ENCODE assay signal across 28 cellular contexts in genomic region chr7:2360791-2361190, GRCh38. TPM values are rescaled to one million over a fixed set of nuclear protein-coding genes. Genes with fewer than 3 reads are reported as not detected.
DNase-seq lines count a peak whose midpoint lies in the region; ATAC-seq, FAIRE-seq and TF ChIP-seq lines count a peak whose summit lies in the region.
"Had no signal": no experiment of that assay in that cellular context is flagged by ENCODE, and none has a peak within 500 bp of the region (broad histone marks: within the 10 kb centered on the region; RNA-seq: fewer than 3 reads in every experiment).

No MANE protein-coding gene starts in this region.

- intact Hi-C loops in HepG2 (cut with micrococcal nuclease; ENCODE audit: unreplicated experiment): loop anchor here (5.0 kb wide), 1 partner anchor 37 kb away; no protein-coding TSS in a partner anchor

- H4K20me1 ChIP-seq in HepG2 (ENCODE audit: insufficient read depth, low read length): peaks cover 47% of the 10 kb centered on the region

- H3K9me3 ChIP-seq in SK-N-MC (ENCODE audit: low read depth, low read length): no peaks in the 10 kb centered on the region
- H3K9me3 ChIP-seq in HepG2 (ENCODE audit: low read length): no peaks in the 10 kb centered on the region
- peaks cover 4% of the 10 kb centered on the region for H3K9me3 ChIP-seq in trophoblast cell (ENCODE audit: insufficient read depth, low read depth, low read length)
- H3K9me3 ChIP-seq: colonic mucosa, ovary, right atrium auricular region, thyroid gland had no signal

- TF ChIP-seq CTCF in nephron (IDR thresholded peaks at IDR 0.05; ENCODE audit: unreplicated experiment in 3 of 3): no peak
- no peak for TF ChIP-seq CTCF in HepG2 (CRISPR knock-in tag; IDR thresholded peaks at IDR 0.05)

- peaks cover 92% of the 10 kb centered on the region for H3K36me3 ChIP-seq in SK-N-MC (ENCODE audit: insufficient read depth, low read length)
- H3K36me3 ChIP-seq in HepG2 (replicated peaks in 1 of 2; ENCODE audit: control insufficient read depth in 1 of 2, insufficient read depth in 2 of 2, low read length in 2 of 2): peaks cover 31 to 78% of the 10 kb centered on the region in 2 experiments
- H3K36me3 ChIP-seq in trophoblast cell (ENCODE audit: control insufficient read depth in 1 of 2, insufficient read depth in 2 of 2, low read length in 2 of 2): peaks cover 54 to 57% of the 10 kb centered on the region in 2 experiments
- H3K36me3 ChIP-seq: ovary had no signal

- no peak for TF ChIP-seq POLR2A in HepG2 (IDR thresholded peaks at IDR 0.05; ENCODE audit: insufficient read depth in 1 of 2, low read depth in 2 of 2, low read length in 2 of 2)

- H3K4me3 ChIP-seq in SK-N-MC: no peak overlapping the region
- H3K4me3 ChIP-seq in HepG2 (replicated peaks in 1 of 3; ENCODE audit: insufficient read depth in 1 of 3, low read depth in 2 of 3, low read length in 3 of 3): no peak overlapping the region
- no peak overlapping the region for H3K4me3 ChIP-seq in trophoblast cell (ENCODE audit: low read depth, low read length)
- H3K4me3 ChIP-seq: colonic mucosa, lung, ovary, right atrium auricular region, thyroid gland had no signal

- H4K8ac ChIP-seq in trophoblast cell (ENCODE audit: low read depth, low read length): no peak overlapping the region

- no peak overlapping the region for H3K18ac ChIP-seq in trophoblast cell (ENCODE audit: low read length)

- H3K27me3 ChIP-seq in HepG2 (ENCODE audit: control insufficient read depth in 1 of 2, insufficient read depth in 2 of 2, low read length in 2 of 2) (no peaks in the 10 kb centered on the region; a peak in 1 of 5 replicates), trophoblast cell (ENCODE audit: insufficient read depth, low read length) (no peaks in the 10 kb centered on the region)
- H3K27me3 ChIP-seq: colonic mucosa, ovary, right atrium auricular region, thyroid gland had no signal

- H3K14ac ChIP-seq in trophoblast cell (ENCODE audit: low read length): no peak overlapping the region

- H3K27me3 Mint-ChIP-seq in activated T-cell treated with anti-CD3 and anti-CD28 coated beads, Interleukin-2, amount 50 U/mL, for 24 hours: no peaks in the 10 kb centered on the region
- H3K27me3 Mint-ChIP-seq in nephron (ENCODE audit: low read depth): no peaks in the 10 kb centered on the region
- H3K27me3 Mint-ChIP-seq: activated CD8-positive, alpha-beta T cell treated with anti-CD3 and anti-CD28 coated beads for 36 hours had no signal

- ATAC-seq in esophagus mucosa (peak; percentile 65), HepG2 (no peak)
- ATAC-seq: activated CD4-positive, CD25-positive, alpha-beta regulatory T cell treated with anti-CD3 and anti-CD28 coated beads, Interleukin-2, amount 50 U/mL, for 24 hours; activated CD8-positive, alpha-beta T cell treated with anti-CD3 and anti-CD28 coated beads for 36 hours; HCT116; stimulated activated naive CD8-positive, alpha-beta T cell treated with anti-CD3 and anti-CD28 coated beads, Interleukin-15, Interleukin-2, amounts not matched to agents 100 U/mL and 50 U/mL, for 24 hours had no signal

- no peaks in the 10 kb centered on the region for H3K9me3 Mint-ChIP-seq in activated T-cell treated with anti-CD3 and anti-CD28 coated beads, Interleukin-2, amount 50 U/mL, for 24 hours
- no peaks in the 10 kb centered on the region for H3K9me3 Mint-ChIP-seq in nephron
- H3K9me3 Mint-ChIP-seq: activated CD8-positive, alpha-beta T cell treated with anti-CD3 and anti-CD28 coated beads for 36 hours; activated naive CD4-positive, alpha-beta T cell treated with anti-CD3 and anti-CD28 coated beads for 36 hours had no signal

- no peak overlapping the region for H4K91ac ChIP-seq in trophoblast cell (ENCODE audit: low read depth, low read length)

- FAIRE-seq in HepG2 (lab: Jason Lieb, UNC): no peak
- FAIRE-seq: endometrium had no signal

- no peak overlapping the region for H2BK12ac ChIP-seq in trophoblast cell (ENCODE audit: low read length)

- no peak for TF ChIP-seq EP300 in HepG2 (IDR thresholded peaks at IDR 0.05; ENCODE audit: low read depth in 2 of 2, low read length in 2 of 2)
- TF ChIP-seq EP300 in HepG2 (CRISPR knock-in tag; IDR thresholded peaks at IDR 0.05; ENCODE audit: borderline replicate concordance): no peak

- WGBS in HepG2 (ENCODE audit: low lambda C conversion rate): 84% methylated on average over 6 of the region's 6 CpGs
- no CpG with 5 or more reads among the region's 6 CpGs for WGBS in trophoblast cell (ENCODE audit: extremely low coverage, insufficient coverage, insufficient read length)

- no peak overlapping the region for H3K4me3 Mint-ChIP-seq in activated T-cell treated with anti-CD3 and anti-CD28 coated beads, Interleukin-2, amount 50 U/mL, for 24 hours
- H3K4me3 Mint-ChIP-seq in nephron: no peak overlapping the region
- H3K4me3 Mint-ChIP-seq: activated CD8-positive, alpha-beta T cell treated with anti-CD3 and anti-CD28 coated beads for 36 hours; activated naive CD4-positive, alpha-beta T cell treated with anti-CD3 and anti-CD28 coated beads for 36 hours had no signal

- no peaks in the 10 kb centered on the region for H3K79me1 ChIP-seq in trophoblast cell (ENCODE audit: low read length)

- H3K23ac ChIP-seq in trophoblast cell (ENCODE audit: low read length): no peak overlapping the region

- POLR2A ChIA-PET in HepG2 (lab: Yijun Ruan, JAX): interaction anchor here (1.1 kb wide), 1 partner anchor 23 kb away, joined by 3 read pairs; no protein-coding TSS in a partner anchor

- no peak overlapping the region for H3K4ac ChIP-seq in trophoblast cell (ENCODE audit: low read depth, low read length)

- no peak overlapping the region for H2AK5ac ChIP-seq in trophoblast cell (ENCODE audit: low read length)

- in situ Hi-C loops in G401 (cut with HindIII; ENCODE audit: low sequenced_read_pairs) (no loop called here), HepG2 (cut with HindIII; ENCODE audit: extremely low pct_ligation_motif_present, low pct_unique_long_range_greater_than_20kb) (no loop called here)

- TF ChIP-seq RAD21 in HepG2 (CRISPR knock-in tag; IDR thresholded peaks at IDR 0.05): no peak

- no peak overlapping the region for H4K12ac ChIP-seq in trophoblast cell (ENCODE audit: low read depth, low read length)

- peaks cover 97% of the 10 kb centered on the region for H3K36me3 Mint-ChIP-seq in activated T-cell treated with anti-CD3 and anti-CD28 coated beads, Interleukin-2, amount 50 U/mL, for 24 hours (ENCODE audit: low read depth)
- peaks cover 57% of the 10 kb centered on the region for H3K36me3 Mint-ChIP-seq in nephron (ENCODE audit: low read depth)

- no peak for DNase-seq in activated T-cell treated with anti-CD3 and anti-CD28 coated beads, Interleukin-2, amount 50 U/mL, for 24 hours
- DNase-seq in activated T-cell treated with anti-CD3 and anti-CD28 coated beads, Interleukin-2, amount 50 U/mL, for 1 hour: no peak
- DNase-seq in SK-N-MC (ENCODE audit: low read depth, low spot score) (no peak), G401 (ENCODE audit: low spot score) (no peak), HepG2 (ENCODE audit: low spot score) (no peak), trophoblast cell (no peak)
- DNase-seq: activated CD8-positive, alpha-beta T cell treated with anti-CD3 and anti-CD28 coated beads for 36 hours; activated naive CD4-positive, alpha-beta T cell treated with anti-CD3 and anti-CD28 coated beads for 36 hours; AML-193; colonic mucosa; foreskin fibroblast; hypothalamus; KG1; NCI-H1694 treated with DMSO at 0.1 percent for 48 hours; NCI-H526; ovary; stimulated activated CD4-positive, alpha-beta T cell treated with anti-CD3 and anti-CD28 coated beads, Interleukin-12 subunit alpha, Interleukin-12 subunit beta, amount 100 ng/mL, for 4 hours; stimulated activated CD4-positive, alpha-beta T cell treated with anti-CD3 and anti-CD28 coated beads, Interleukin-4, amount 100 ng/mL, for 4 hours; stimulated activated naive CD8-positive, alpha-beta T cell treated with anti-CD3 and anti-CD28 coated beads, Interleukin-15, Interleukin-2, amounts not matched to agents 100 U/mL and 50 U/mL, for 24 hours; thyroid gland had no signal

- H2AFZ ChIP-seq in HepG2 (ENCODE audit: low read length) (no peak overlapping the region), trophoblast cell (ENCODE audit: insufficient read depth, low read length, poor library complexity) (no peak overlapping the region)

- H3K27ac Mint-ChIP-seq in activated T-cell treated with anti-CD3 and anti-CD28 coated beads, Interleukin-2, amount 50 U/mL, for 24 hours: peak overlapping the region; percentile 26
- H3K27ac Mint-ChIP-seq in nephron: peak overlapping the region; percentile 13 to 70 (median 27)
- H3K27ac Mint-ChIP-seq: activated CD8-positive, alpha-beta T cell treated with anti-CD3 and anti-CD28 coated beads for 36 hours; activated naive CD4-positive, alpha-beta T cell treated with anti-CD3 and anti-CD28 coated beads for 36 hours had no signal

- H3K79me2 ChIP-seq in HepG2 (ENCODE audit: insufficient read depth, low read length) (peaks cover 59% of the 10 kb centered on the region), trophoblast cell (ENCODE audit: control insufficient read depth, insufficient read depth, low read length, poor library complexity) (peaks cover 24% of the 10 kb centered on the region)

- no TSS peak for BruUV-seq in HepG2 (replicated peaks; lab: Mats Ljungman, UMichigan)

- H3K9ac ChIP-seq in SK-N-MC (ENCODE audit: insufficient read length): no peak overlapping the region
- no peak overlapping the region for H3K9ac ChIP-seq in HepG2 (ENCODE audit: insufficient read depth, low read depth, low read length)
- no peak overlapping the region for H3K9ac ChIP-seq in trophoblast cell (ENCODE audit: low read length)

- no peak overlapping the region for H2BK120ac ChIP-seq in trophoblast cell (ENCODE audit: insufficient read depth, low read length, poor library complexity)

- peak overlapping the region; percentile 40; the same call in 1 of the 2 replicates for H3K27ac ChIP-seq in SK-N-MC
- H3K27ac ChIP-seq in HepG2 (ENCODE audit: extremely low read length, insufficient read depth, low read length): no peak overlapping the region
- no peak overlapping the region for H3K27ac ChIP-seq in trophoblast cell (ENCODE audit: low read depth, low read length)
- H3K27ac ChIP-seq: 22Rv1, colonic mucosa, ovary, right atrium auricular region, thyroid gland had no signal

- H3K4me1 Mint-ChIP-seq in activated T-cell treated with anti-CD3 and anti-CD28 coated beads, Interleukin-2, amount 50 U/mL, for 24 hours (ENCODE audit: low read depth): peaks cover 44% of the 10 kb centered on the region
- H3K4me1 Mint-ChIP-seq in nephron: peaks cover 24% of the 10 kb centered on the region

- H3K4me2 ChIP-seq in HepG2 (ENCODE audit: low read depth, low read length) (no peak overlapping the region), trophoblast cell (ENCODE audit: low read length) (no peak overlapping the region)

- peaks cover 43% of the 10 kb centered on the region for H3K4me1 ChIP-seq in HepG2 (ENCODE audit: insufficient read depth, low read length)
- H3K4me1 ChIP-seq in trophoblast cell (ENCODE audit: control insufficient read depth in 1 of 2, insufficient read depth in 2 of 2, low read length in 2 of 2): no peaks in the 10 kb centered on the region

- no peak overlapping the region for H2BK5ac ChIP-seq in trophoblast cell (ENCODE audit: low read depth, low read length, poor library complexity)

- CTCF ChIA-PET in HepG2 (lab: Yijun Ruan, JAX; ENCODE audit: low intra/inter-chr PET ratio, low total read pairs): no interaction called here

RNA-seq across cellular contexts. Expression of gene EIF3B, which starts 6.2 kb away (rescaled TPM):
- total RNA-seq in esophagus mucosa: 119 TPM
- 217 and 294 TPM in 2 replicates for total RNA-seq in G401 (2014; rRNA removed; shearing (Covaris generic))
- 241 and 244 TPM in 2 replicates for total RNA-seq in HepG2 (2016; rRNA removed; fragmentation: Illumina TruSeq; extraction: Trizol)
- 49.6 and 52.0 TPM in 2 replicates for total RNA-seq in HepG2 (2016; cell fraction: cytosol; rRNA removed; fragmentation: Illumina TruSeq; extraction: Trizol; ENCODE audit: low read depth)
- total RNA-seq in HepG2 (2016; cell fraction: insoluble cytoplasmic fraction; rRNA removed; fragmentation: Illumina TruSeq; extraction: Trizol): 219 and 236 TPM in 2 replicates
- total RNA-seq in HepG2 (2016; cell fraction: membrane; rRNA removed; fragmentation: Illumina TruSeq; extraction: Trizol): 63.0 and 67.9 TPM in 2 replicates
- total RNA-seq in HepG2 (2016; cell fraction: nucleus; rRNA removed; fragmentation: Illumina TruSeq; extraction: Trizol): 134 and 151 TPM in 2 replicates
- 91.2 and 92.2 TPM in 2 replicates for polyA plus RNA-seq in HepG2 (2011; rRNA removed)
- 70.3 and 78.7 TPM in 2 replicates for polyA plus RNA-seq in HepG2 (2011; cell fraction: cytosol; rRNA removed)
- polyA plus RNA-seq in HepG2 (2011; cell fraction: nucleus; rRNA removed): 243 and 250 TPM in 2 replicates
- polyA plus RNA-seq in HepG2 (2012): 151 and 176 TPM in 2 replicates
- polyA plus RNA-seq in HepG2 (2016; cell fraction: cytosol; fragmentation: Illumina TruSeq; extraction: Trizol; ENCODE audit: low read depth): 11.2 and 14.3 TPM in 2 replicates
- polyA plus RNA-seq in HepG2 (2016; cell fraction: insoluble cytoplasmic fraction; fragmentation: Illumina TruSeq; extraction: Trizol; ENCODE audit: low read depth): 177 and 198 TPM in 2 replicates
- polyA plus RNA-seq in HepG2 (2016; cell fraction: membrane; fragmentation: Illumina TruSeq; extraction: Trizol; ENCODE audit: low read depth): 27.4 and 32.0 TPM in 2 replicates
- 244 and 264 TPM in 2 replicates for polyA plus RNA-seq in HepG2 (2016; cell fraction: nucleus; fragmentation: Illumina TruSeq; extraction: Trizol; ENCODE audit: insufficient read depth, low read depth)
- 152 and 244 TPM in 2 replicates for polyA minus RNA-seq in HepG2 (2011; rRNA and poly(A)+ RNA removed; ENCODE audit: low replicate concordance)
- 100 and 101 TPM in 2 replicates for polyA minus RNA-seq in HepG2 (2011; cell fraction: cytosol; rRNA and poly(A)+ RNA removed)
- polyA minus RNA-seq in HepG2 (2011; cell fraction: nucleus; rRNA and poly(A)+ RNA removed): 124 and 130 TPM in 2 replicates
- 174 and 182 TPM in 2 replicates for polyA plus RNA-seq in trophoblast cell (2013)

RNA-seq across cellular contexts. Expression of gene CHST12, which starts 42.6 kb away (rescaled TPM):
- total RNA-seq in esophagus mucosa: 4.1 TPM
- 13.5 and 20.7 TPM in 2 replicates for total RNA-seq in G401 (2014; rRNA removed; shearing (Covaris generic))
- 3.7 and 6.4 TPM in 2 replicates for total RNA-seq in HepG2 (2016; rRNA removed; fragmentation: Illumina TruSeq; extraction: Trizol)
- total RNA-seq in HepG2 (2016; cell fraction: cytosol; rRNA removed; fragmentation: Illumina TruSeq; extraction: Trizol; ENCODE audit: low read depth): 1.4 and 1.5 TPM in 2 replicates
- total RNA-seq in HepG2 (2016; cell fraction: insoluble cytoplasmic fraction; rRNA removed; fragmentation: Illumina TruSeq; extraction: Trizol): 3.5 and 6.3 TPM in 2 replicates
- 3.9 and 4.8 TPM in 2 replicates for total RNA-seq in HepG2 (2016; cell fraction: membrane; rRNA removed; fragmentation: Illumina TruSeq; extraction: Trizol)
- 5.8 and 6.9 TPM in 2 replicates for total RNA-seq in HepG2 (2016; cell fraction: nucleus; rRNA removed; fragmentation: Illumina TruSeq; extraction: Trizol)
- polyA plus RNA-seq in HepG2 (2011; rRNA removed): 15.8 and 17.0 TPM in 2 replicates
- polyA plus RNA-seq in HepG2 (2011; cell fraction: cytosol; rRNA removed): 14.4 and 28.9 TPM in 2 replicates
- polyA plus RNA-seq in HepG2 (2011; cell fraction: nucleus; rRNA removed): 16.3 and 21.2 TPM in 2 replicates
- polyA plus RNA-seq in HepG2 (2012): 8.1 and 11.8 TPM in 2 replicates
- 3.3 and 4.7 TPM in 2 replicates for polyA plus RNA-seq in HepG2 (2016; cell fraction: cytosol; fragmentation: Illumina TruSeq; extraction: Trizol; ENCODE audit: low read depth)
- 5.7 and 8.1 TPM in 2 replicates for polyA plus RNA-seq in HepG2 (2016; cell fraction: insoluble cytoplasmic fraction; fragmentation: Illumina TruSeq; extraction: Trizol; ENCODE audit: low read depth)
- polyA plus RNA-seq in HepG2 (2016; cell fraction: membrane; fragmentation: Illumina TruSeq; extraction: Trizol; ENCODE audit: low read depth): 5.6 and 6.2 TPM in 2 replicates
- polyA plus RNA-seq in HepG2 (2016; cell fraction: nucleus; fragmentation: Illumina TruSeq; extraction: Trizol; ENCODE audit: insufficient read depth, low read depth): 21.2 and 23.6 TPM in 2 replicates
- polyA minus RNA-seq in HepG2 (2011; rRNA and poly(A)+ RNA removed; ENCODE audit: low replicate concordance): 12.0 and 35.8 TPM in 2 replicates
- 12.9 and 20.5 TPM in 2 replicates for polyA minus RNA-seq in HepG2 (2011; cell fraction: cytosol; rRNA and poly(A)+ RNA removed)
- 5.7 TPM in 2 replicates for polyA minus RNA-seq in HepG2 (2011; cell fraction: nucleus; rRNA and poly(A)+ RNA removed)
- 18.9 and 19.3 TPM in 2 replicates for polyA plus RNA-seq in trophoblast cell (2013)

RNA-seq across cellular contexts. Expression of gene SNX8, which starts 46.5 kb away (rescaled TPM):
- total RNA-seq in esophagus mucosa: 21.7 TPM
- 52.9 and 74.2 TPM in 2 replicates for total RNA-seq in G401 (2014; rRNA removed; shearing (Covaris generic))
- total RNA-seq in HepG2 (2016; rRNA removed; fragmentation: Illumina TruSeq; extraction: Trizol): 20.6 and 33.7 TPM in 2 replicates
- 10.1 and 10.2 TPM in 2 replicates for total RNA-seq in HepG2 (2016; cell fraction: cytosol; rRNA removed; fragmentation: Illumina TruSeq; extraction: Trizol; ENCODE audit: low read depth)
- 22.2 and 35.3 TPM in 2 replicates for total RNA-seq in HepG2 (2016; cell fraction: insoluble cytoplasmic fraction; rRNA removed; fragmentation: Illumina TruSeq; extraction: Trizol)
- 13.0 and 13.3 TPM in 2 replicates for total RNA-seq in HepG2 (2016; cell fraction: membrane; rRNA removed; fragmentation: Illumina TruSeq; extraction: Trizol)
- total RNA-seq in HepG2 (2016; cell fraction: nucleus; rRNA removed; fragmentation: Illumina TruSeq; extraction: Trizol): 18.8 and 19.1 TPM in 2 replicates
- polyA plus RNA-seq in HepG2 (2011; rRNA removed): 45.2 and 46.2 TPM in 2 replicates
- polyA plus RNA-seq in HepG2 (2011; cell fraction: cytosol; rRNA removed): 17.4 and 28.0 TPM in 2 replicates
- polyA plus RNA-seq in HepG2 (2011; cell fraction: nucleus; rRNA removed): 34.3 and 35.3 TPM in 2 replicates
- 22.7 and 25.0 TPM in 2 replicates for polyA plus RNA-seq in HepG2 (2012)
- 8.9 and 11.6 TPM in 2 replicates for polyA plus RNA-seq in HepG2 (2016; cell fraction: cytosol; fragmentation: Illumina TruSeq; extraction: Trizol; ENCODE audit: low read depth)
- 46.0 and 46.5 TPM in 2 replicates for polyA plus RNA-seq in HepG2 (2016; cell fraction: insoluble cytoplasmic fraction; fragmentation: Illumina TruSeq; extraction: Trizol; ENCODE audit: low read depth)
- polyA plus RNA-seq in HepG2 (2016; cell fraction: membrane; fragmentation: Illumina TruSeq; extraction: Trizol; ENCODE audit: low read depth): 14.2 and 16.9 TPM in 2 replicates
- polyA plus RNA-seq in HepG2 (2016; cell fraction: nucleus; fragmentation: Illumina TruSeq; extraction: Trizol; ENCODE audit: insufficient read depth, low read depth): 34.2 and 34.5 TPM in 2 replicates
- 102 and 111 TPM in 2 replicates for polyA minus RNA-seq in HepG2 (2011; rRNA and poly(A)+ RNA removed; ENCODE audit: low replicate concordance)
- polyA minus RNA-seq in HepG2 (2011; cell fraction: cytosol; rRNA and poly(A)+ RNA removed): 18.2 and 21.3 TPM in 2 replicates
- 8.0 and 15.6 TPM in 2 replicates for polyA minus RNA-seq in HepG2 (2011; cell fraction: nucleus; rRNA and poly(A)+ RNA removed)
- polyA plus RNA-seq in trophoblast cell (2013): 16.1 and 16.4 TPM in 2 replicates
